31 cellular contexts compared by ENCODE assay signal in genomic region chr10:22853906-22854447, GRCh38.
DNase-seq lines count a peak whose midpoint lies in the region; ATAC-seq, FAIRE-seq and TF ChIP-seq lines count a peak whose summit lies in the region.
"Had no signal": no experiment of that assay in that cellular context is flagged by ENCODE, and none has a peak within 500 bp of the region (broad histone marks: within the 10 kb centered on the region; RNA-seq: fewer than 3 reads in every experiment).

No MANE protein-coding gene starts in this region.

- FAIRE-seq in astrocyte (lab: Jason Lieb, UNC): no peak
- FAIRE-seq: A549, G401.6 had no signal

- no peak overlapping the region for H2AFZ ChIP-seq in astrocyte (ENCODE audit: low read depth, low read length)
- H2AFZ ChIP-seq: GM23338 had no signal

- no peak overlapping the region for H3K4me3 Mint-ChIP-seq in astrocyte (ENCODE audit: unreplicated experiment)
- H3K4me3 Mint-ChIP-seq: activated CD4-positive, alpha-beta memory T cell treated with anti-CD3 and anti-CD28 coated beads, Interleukin-2, amount 10 ng/mL, durations not matched to agents 7 days and 5 days; activated T-helper 17 cell treated with anti-CD3 and anti-CD28 coated beads, Interleukin-2, amount 50 U/mL, for 72 hours; GM23338; memory B cell; T-cell had no signal

- no peaks in the 10 kb centered on the region for H3K36me3 Mint-ChIP-seq in astrocyte (ENCODE audit: low read depth, unreplicated experiment)
- H3K36me3 Mint-ChIP-seq in activated naive CD4-positive, alpha-beta T cell treated with anti-CD3 and anti-CD28 coated beads, Interleukin-2, amount 50 U/mL, for 72 hours: no peaks in the 10 kb centered on the region
- H3K36me3 Mint-ChIP-seq: memory B cell, T-cell had no signal

- H3K36me3 ChIP-seq in left ventricle myocardium inferior (no peaks in the 10 kb centered on the region), astrocyte (ENCODE audit: insufficient read depth, low read length) (no peaks in the 10 kb centered on the region), ovary (no peaks in the 10 kb centered on the region)
- H3K36me3 ChIP-seq: heart left ventricle, Peyer's patch, prostate gland, sigmoid colon, SJSA1, uterus had no signal

- DNase-seq in left ventricle myocardium inferior (no peak), Right ventricle myocardium superior (no peak), astrocyte (ENCODE audit: low read depth) (peak; percentile 98), glomerular visceral epithelial cell (ENCODE audit: extremely low spot score) (peak; percentile 2), RWPE1 (ENCODE audit: low spot score) (no peak), ovary (no peak)
- DNase-seq in activated naive CD4-positive, alpha-beta T cell treated with anti-CD3 and anti-CD28 coated beads, Interleukin-2, amount 50 U/mL, for 72 hours (ENCODE audit: low spot score in 2 of 2): no peak
- DNase-seq: activated CD4-positive, alpha-beta memory T cell treated with anti-CD3 and anti-CD28 coated beads, Interleukin-2, amount 10 ng/mL, durations not matched to agents 7 days and 5 days; activated CD4-positive, CD25-positive, alpha-beta regulatory T cell treated with anti-CD3 and anti-CD28 coated beads, Interleukin-2, amount 50 U/mL, for 72 hours; effector CD4-positive, alpha-beta T cell; heart left ventricle; left colon; NCI-H1048; NCI-H1694 treated with DMSO at 0.1 percent for 48 hours; NCI-H2171; NCI-H524; Peyer's patch; sigmoid colon; stimulated activated naive CD4-positive, alpha-beta T cell treated with Interleukin-2 at 50 U/mL for 16 hours; T-cell; testis; uterus had no signal

- intact Hi-C loops in left ventricle myocardium inferior (cut with micrococcal nuclease) (no loop called here), Right ventricle myocardium superior (cut with DNase I) (loop anchor here (10.0 kb wide), 1 partner anchor 139 kb away; the partner anchor contains the start of gene PIP4K2A), ovary (cut with DNase I) (no loop called here)

- no peaks in the 10 kb centered on the region for H4K20me1 ChIP-seq in astrocyte (ENCODE audit: insufficient read depth, low read length)

- H3K9me3 Mint-ChIP-seq in astrocyte (ENCODE audit: unreplicated experiment): no peaks in the 10 kb centered on the region
- no peaks in the 10 kb centered on the region for H3K9me3 Mint-ChIP-seq in activated naive CD4-positive, alpha-beta T cell treated with anti-CD3 and anti-CD28 coated beads, Interleukin-2, amount 50 U/mL, for 72 hours
- H3K9me3 Mint-ChIP-seq: activated CD4-positive, alpha-beta memory T cell treated with anti-CD3 and anti-CD28 coated beads, Interleukin-2, amount 10 ng/mL, durations not matched to agents 7 days and 5 days; activated T-helper 17 cell treated with anti-CD3 and anti-CD28 coated beads, Interleukin-2, amount 50 U/mL, for 72 hours; GM23338; memory B cell; T-cell had no signal

- H3K4me3 ChIP-seq in left ventricle myocardium inferior (no peak overlapping the region), astrocyte (ENCODE audit: insufficient read depth, low read depth, low read length) (no peak overlapping the region), ovary (no peak overlapping the region)
- H3K4me3 ChIP-seq: A549, GM23338, heart left ventricle, Peyer's patch, prostate gland, sigmoid colon, SJSA1, testis, uterus had no signal

- no peaks in the 10 kb centered on the region for H3K27me3 Mint-ChIP-seq in astrocyte (ENCODE audit: low read depth, unreplicated experiment)
- H3K27me3 Mint-ChIP-seq: activated CD4-positive, alpha-beta memory T cell treated with anti-CD3 and anti-CD28 coated beads, Interleukin-2, amount 10 ng/mL, durations not matched to agents 7 days and 5 days had no signal

- no peak for TF ChIP-seq CTCF in left ventricle myocardium inferior (IDR thresholded peaks at IDR 0.05; ENCODE audit: borderline replicate concordance)
- no peak for TF ChIP-seq CTCF in astrocyte (IDR thresholded peaks at IDR 0.05; ENCODE audit: insufficient read depth, low read depth, low read length)
- TF ChIP-seq CTCF in RWPE1 (conservative IDR thresholded peaks at IDR 0.05; ENCODE audit: low read depth): no peak
- no peak for TF ChIP-seq CTCF in ovary (IDR thresholded peaks at IDR 0.05)

- ATAC-seq in Right ventricle myocardium superior (ENCODE audit: poor library complexity): no peak
- ATAC-seq in HG03342 (IDR thresholded peaks at IDR 0.05; ENCODE audit: unreplicated experiment): no peak
- ATAC-seq in activated naive CD4-positive, alpha-beta T cell treated with anti-CD3 and anti-CD28 coated beads, Interleukin-2, amount 50 U/mL, for 72 hours: no peak
- ATAC-seq: A549; activated T-helper 17 cell treated with anti-CD3 and anti-CD28 coated beads, Interleukin-2, amount 50 U/mL, for 72 hours; GM23338; left colon; T-cell had no signal

- H3K27me3 ChIP-seq in left ventricle myocardium inferior (ENCODE audit: low read depth) (no peaks in the 10 kb centered on the region), astrocyte (ENCODE audit: insufficient read depth, low read length) (no peaks in the 10 kb centered on the region), ovary (no peaks in the 10 kb centered on the region)
- H3K27me3 ChIP-seq: heart left ventricle, Peyer's patch, sigmoid colon, SJSA1, testis, uterus had no signal

- H3K4me1 Mint-ChIP-seq in astrocyte (ENCODE audit: low read depth, unreplicated experiment): peaks cover 11% of the 10 kb centered on the region
- H3K4me1 Mint-ChIP-seq: activated CD4-positive, alpha-beta memory T cell treated with anti-CD3 and anti-CD28 coated beads, Interleukin-2, amount 10 ng/mL, durations not matched to agents 7 days and 5 days; GM23338 had no signal

- no peak overlapping the region for H3K27ac Mint-ChIP-seq in astrocyte (ENCODE audit: unreplicated experiment)
- H3K27ac Mint-ChIP-seq in activated naive CD4-positive, alpha-beta T cell treated with anti-CD3 and anti-CD28 coated beads, Interleukin-2, amount 50 U/mL, for 72 hours: no peak overlapping the region
- H3K27ac Mint-ChIP-seq: activated CD4-positive, alpha-beta memory T cell treated with anti-CD3 and anti-CD28 coated beads, Interleukin-2, amount 10 ng/mL, durations not matched to agents 7 days and 5 days; activated T-helper 17 cell treated with anti-CD3 and anti-CD28 coated beads, Interleukin-2, amount 50 U/mL, for 72 hours; GM23338; memory B cell; T-cell had no signal

- TF ChIP-seq POLR2A in ovary (IDR thresholded peaks at IDR 0.05): no peak

- H3K9ac ChIP-seq in astrocyte (ENCODE audit: low read length): no peak overlapping the region
- H3K9ac ChIP-seq: KMS-11 had no signal

- no peaks in the 10 kb centered on the region for H3K9me3 ChIP-seq in left ventricle myocardium inferior (replicated peaks)
- H3K9me3 ChIP-seq in astrocyte (ENCODE audit: insufficient read depth, low read depth, low read length): no peaks in the 10 kb centered on the region
- no peaks in the 10 kb centered on the region for H3K9me3 ChIP-seq in ovary
- H3K9me3 ChIP-seq: A549, heart left ventricle, Peyer's patch, prostate gland, sigmoid colon, SJSA1, testis, uterus had no signal

- POLR2A ChIA-PET in RWPE1 (lab: Yijun Ruan, JAX; ENCODE audit: low non-redundant PET): no interaction called here

- H3K4me1 ChIP-seq in left ventricle myocardium inferior (peaks cover 32% of the 10 kb centered on the region), astrocyte (ENCODE audit: insufficient read depth, low read length) (peaks cover 3% of the 10 kb centered on the region), ovary (ENCODE audit: insufficient read depth) (peaks cover 1% of the 10 kb centered on the region)
- H3K4me1 ChIP-seq: A549, Peyer's patch, SJSA1, uterus had no signal

- TF ChIP-seq EP300 in ovary (IDR thresholded peaks at IDR 0.05): no peak

- WGBS in ovary, 3 donors: 68 to 81% (median 71%) methylated on average over 5 of the region's 5 CpGs

- peak overlapping the region; percentile 61 for H3K27ac ChIP-seq in left ventricle myocardium inferior (replicated peaks)
- no peak overlapping the region for H3K27ac ChIP-seq in astrocyte (ENCODE audit: low read depth, low read length)
- no peak overlapping the region for H3K27ac ChIP-seq in RWPE1
- H3K27ac ChIP-seq in ovary: no peak overlapping the region
- H3K27ac ChIP-seq: A549, KMS-11, Peyer's patch, prostate gland, sigmoid colon, SJSA1, testis, uterus had no signal

- no peaks in the 10 kb centered on the region for H3K79me2 ChIP-seq in astrocyte (ENCODE audit: insufficient read depth, low read length)

- CTCF ChIA-PET in RWPE1 (lab: Yijun Ruan, JAX): no interaction called here

- H3K4me2 ChIP-seq in astrocyte (ENCODE audit: low read length): no peak overlapping the region
- H3K4me2 ChIP-seq: A549, GM23338, KMS-11 had no signal

Comparison
In these comparisons a context has a peak if more than half of its experiments do, and no peak if none do; other contexts are left out.
1. DNase-seq: peak in astrocyte (single experiment) and glomerular visceral epithelial cell (single experiment); none in left ventricle myocardium inferior (single experiment), Right ventricle myocardium superior (single experiment), RWPE1 (single experiment), ovary (0 of 5) and activated naive CD4-positive, alpha-beta T cell treated with anti-CD3 and anti-CD28 coated beads, Interleukin-2, amount 50 U/mL, for 72 hours (0 of 2).